Comparison of ENCODE assay signal across 17 cellular contexts in the genomic region with DNA sequence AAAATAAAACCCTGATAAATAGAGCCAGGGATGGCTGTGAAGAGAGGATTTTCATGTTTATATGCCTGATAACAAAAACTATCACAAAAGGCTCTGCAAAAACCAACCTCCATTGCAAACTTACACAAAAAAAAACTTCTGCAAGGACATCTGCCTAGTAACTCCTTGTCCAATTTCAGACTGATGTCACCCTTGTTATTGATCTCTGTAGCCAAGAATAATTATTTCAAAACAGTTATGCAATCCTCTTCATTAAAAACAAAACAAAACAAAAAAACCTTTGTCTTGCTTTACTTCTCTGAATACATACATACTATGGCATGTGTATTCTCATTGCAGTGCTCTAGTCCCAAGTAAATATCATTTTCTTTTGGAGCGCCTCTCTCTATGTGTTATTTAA. TPM values are rescaled to one million over a fixed set of nuclear protein-coding genes. Genes with fewer than 3 reads are reported as not detected.
DNase-seq lines count a peak whose midpoint lies in the region; ATAC-seq and TF ChIP-seq lines count a peak whose summit lies in the region.
"Had no signal": no experiment of that assay in that cellular context is flagged by ENCODE, and none has a peak within 500 bp of the region (broad histone marks: within the 10 kb centered on the region; RNA-seq: fewer than 3 reads in every experiment).

No MANE protein-coding gene starts in this region.

- CTCF ChIA-PET in A673 (lab: Charles Lee) = no interaction called here

- H3K27me3 Mint-ChIP-seq in nephron (ENCODE audit: low read depth) = no peaks in the 10 kb centered on the region

- peak overlapping the region; percentile 56 for H3K9ac ChIP-seq in SK-N-MC (ENCODE audit: insufficient read length)
- H3K9ac ChIP-seq: BLaER1 had no signal

- no peak for ATAC-seq in GM18867 (IDR thresholded peaks at IDR 0.05; ENCODE audit: unreplicated experiment)
- ATAC-seq: GM12878 had no signal

- H3K36me3 ChIP-seq in A673 (ENCODE audit: insufficient read depth, low read length, poor library complexity, severe bottlenecking) = no peaks in the 10 kb centered on the region
- H3K36me3 ChIP-seq in SK-N-MC (ENCODE audit: insufficient read depth, low read length) = peaks cover 3% of the 10 kb centered on the region; the same call in 1 of the 2 replicates
- H3K36me3 ChIP-seq: BLaER1 had no signal

- H3K4me3 Mint-ChIP-seq in nephron = no peak overlapping the region
- H3K4me3 Mint-ChIP-seq: CD14-positive monocyte; CD4-positive, alpha-beta memory T cell; H9 had no signal

- H3K4me1 Mint-ChIP-seq in nephron = no peaks in the 10 kb centered on the region
- H3K4me1 Mint-ChIP-seq: CD4-positive, alpha-beta memory T cell had no signal

- peak overlapping the region; percentile 65 for H3K27ac ChIP-seq in A673 (ENCODE audit: low read depth, low read length, poor library complexity, severe bottlenecking)
- peak overlapping the region; percentile 100 for H3K27ac ChIP-seq in SK-N-MC
- H3K27ac ChIP-seq: 22Rv1, BLaER1 had no signal

- peaks cover 7% of the 10 kb centered on the region for H3K9me3 Mint-ChIP-seq in nephron

- POLR2A ChIA-PET in A673 (lab: Charles Lee; ENCODE audit: low non-redundant PET) = no interaction called here

- H3K4me3 ChIP-seq in A673 (ENCODE audit: low read depth, low read length, poor library complexity, severe bottlenecking) = no peak overlapping the region
- peak overlapping the region; percentile 53 for H3K4me3 ChIP-seq in SK-N-MC
- H3K4me3 ChIP-seq: A549, BLaER1, GM12878 had no signal

- intact Hi-C loops in A673 (cut with micrococcal nuclease; ENCODE audit: unreplicated experiment) = loop anchor here (10.0 kb wide), 2 partner anchors 394 to 1554 kb away; no protein-coding TSS in a partner anchor

- DNase-seq in A673 (ENCODE audit: low spot score) (no peak), SK-N-MC (ENCODE audit: low read depth, low spot score) (no peak), fibroblast of gingiva (ENCODE audit: low read depth) (peak; percentile 3), GM19240 (ENCODE audit: insufficient read length, low spot score) (no peak), NOMO-1 treated with DMSO at 0.1 percent for 48 hours (lab: John Stamatoyannopoulos, UW; ENCODE audit: unreplicated experiment) (no peak), SKM-1 (lab: John Stamatoyannopoulos, UW; ENCODE audit: unreplicated experiment) (no peak)
- DNase-seq: CD4-positive, alpha-beta memory T cell; DMS79 treated with DMSO at 0.1 percent for 48 hours; GF-D8; H9 had no signal

- no peaks in the 10 kb centered on the region for H3K36me3 Mint-ChIP-seq in nephron (ENCODE audit: low read depth)
- H3K36me3 Mint-ChIP-seq: CD14-positive monocyte; CD4-positive, alpha-beta memory T cell had no signal

- peak overlapping the region; percentile 4 to 54 (median 41) for H3K27ac Mint-ChIP-seq in nephron
- H3K27ac Mint-ChIP-seq: CD14-positive monocyte; CD4-positive, alpha-beta memory T cell; H9 had no signal

- TF ChIP-seq CTCF in A673 (conservative IDR thresholded peaks at IDR 0.05; ENCODE audit: low read depth, low read length) (no peak), nephron (IDR thresholded peaks at IDR 0.05; ENCODE audit: unreplicated experiment in 3 of 3) (no peak)

- BruUV-seq in A673 (replicated peaks; lab: Mats Ljungman, UMichigan) = no TSS peak

- H3K9me3 ChIP-seq in A673 (ENCODE audit: low read depth, low read length, poor library complexity, severe bottlenecking) (peaks cover 4% of the 10 kb centered on the region), SK-N-MC (ENCODE audit: low read depth, low read length) (peaks cover 3% of the 10 kb centered on the region; the same call in 1 of the 2 replicates)

- H3K27me3 ChIP-seq in A673 (replicated peaks; ENCODE audit: insufficient read depth, low read depth, low read length, poor library complexity) = no peaks in the 10 kb centered on the region
- H3K27me3 ChIP-seq: BLaER1 had no signal

- H3K4me1 ChIP-seq in A673 (ENCODE audit: insufficient read depth, low read length, poor library complexity, severe bottlenecking) = peaks cover 18% of the 10 kb centered on the region

RNA-seq across cellular contexts. Expression of gene PHAX, which starts 49.7 kb away (rescaled TPM):
- total RNA-seq in A673 (2021) = 71.3 and 73.1 TPM in 2 replicates

RNA-seq across cellular contexts. Expression of gene ALDH7A1, which starts 55.4 kb away (rescaled TPM):
- total RNA-seq in A673 (2021) = 95.2 and 112 TPM in 2 replicates
